9 cellular contexts compared by ENCODE assay signal in the genomic region with DNA sequence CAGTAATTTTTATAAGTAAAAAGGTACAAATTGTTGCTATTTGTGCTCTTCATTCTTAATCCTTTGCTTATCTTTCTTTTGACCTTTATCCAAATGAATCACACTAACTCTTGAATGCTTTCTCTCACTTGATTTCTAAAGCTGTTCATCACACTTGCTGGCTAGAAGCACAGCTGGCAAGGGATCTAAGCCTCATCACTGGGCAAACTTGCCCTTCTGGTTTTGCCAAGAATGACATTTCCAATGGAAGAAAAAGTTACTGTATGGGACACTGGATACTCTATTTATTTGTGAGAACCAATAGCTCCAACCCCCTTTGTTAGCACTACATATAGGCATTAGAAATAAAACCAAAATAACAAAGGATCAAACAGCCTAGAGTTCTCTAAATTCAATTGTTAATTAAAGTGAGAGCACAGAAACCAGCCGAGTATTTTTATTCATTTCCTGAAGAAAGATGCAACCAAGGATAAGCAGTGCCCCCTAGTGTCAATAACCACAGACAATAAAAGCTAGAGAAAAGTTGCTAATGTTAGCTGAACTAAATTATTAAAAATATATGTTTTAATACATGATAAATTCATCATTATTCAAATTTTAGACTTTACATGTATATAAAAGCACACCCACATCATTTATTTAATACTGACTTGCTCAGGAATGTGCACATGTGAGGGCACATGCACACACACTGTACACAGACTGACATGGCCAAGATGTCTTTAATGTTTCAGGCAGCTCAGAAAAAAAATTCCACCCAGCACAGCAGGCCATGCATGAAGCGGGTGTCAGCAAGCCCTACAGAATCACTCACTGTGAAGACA. TPM values are rescaled to one million over a fixed set of nuclear protein-coding genes. Genes with fewer than 3 reads are reported as not detected.
DNase-seq lines count a peak whose midpoint lies in the region; ATAC-seq, FAIRE-seq and TF ChIP-seq lines count a peak whose summit lies in the region.
"Had no signal": no experiment of that assay in that cellular context is flagged by ENCODE, and none has a peak within 500 bp of the region (broad histone marks: within the 10 kb centered on the region; RNA-seq: fewer than 3 reads in every experiment).

No MANE protein-coding gene starts in this region.

- peak; percentile 55 for FAIRE-seq in GM12891 (lab: Jason Lieb, UNC)

- TF ChIP-seq POLR2A in GM12891 (IDR thresholded peaks at IDR 0.05; ENCODE audit: low read depth, low read length): no peak

- DNase-seq in CD4-positive, alpha-beta T cell: no peak
- DNase-seq in GM12891 (ENCODE audit: insufficient read length, low spot score) (no peak), NCI-H69 (lab: John Stamatoyannopoulos, UW) (peak; percentile 98), coronary artery (ENCODE audit: low spot score) (no peak), memory B cell (ENCODE audit: low spot score in 2 of 2) (peak in 1 of 2 donors; percentile 13), NK-92 (lab: John Stamatoyannopoulos, UW; ENCODE audit: unreplicated experiment) (no peak)
- DNase-seq in activated CD8-positive, alpha-beta memory T cell treated with anti-CD3 and anti-CD28 coated beads, Interleukin-2, amount 50 U/mL, for 48 hours: no peak

- CTCF ChIA-PET in CD4-positive, alpha-beta T cell (lab: Charles Lee): interaction anchor here (0.8 to 1.3 kb wide), 7 partner anchors 9 to 218 kb away, joined by 3 to 11 read pairs (median 4); a partner anchor contains a TSS

- peak; percentile 70 for TF ChIP-seq CTCF in CD4-positive, alpha-beta T cell (IDR thresholded peaks at IDR 0.05)
- TF ChIP-seq CTCF in coronary artery (IDR thresholded peaks at IDR 0.05): peak; percentile 38

- H3K4me3 Mint-ChIP-seq in CD4-positive, alpha-beta T cell: no peak overlapping the region
- H3K4me3 Mint-ChIP-seq in memory B cell: no peak overlapping the region
- H3K4me3 Mint-ChIP-seq: T-helper 1 cell treated with Interleukin-12 subunit alpha and Interleukin-12 subunit beta and Interleukin-4 antibody, amounts not matched to agents 30 μg/mL and 1 μg/mL, for 36 hours had no signal

- no peaks in the 10 kb centered on the region for H3K9me3 ChIP-seq in CD4-positive, alpha-beta T cell (ENCODE audit: control insufficient read depth, low read length)

- no peak overlapping the region for H3K27ac Mint-ChIP-seq in CD4-positive, alpha-beta T cell
- no peak overlapping the region for H3K27ac Mint-ChIP-seq in memory B cell
- H3K27ac Mint-ChIP-seq: T-helper 1 cell treated with Interleukin-12 subunit alpha and Interleukin-12 subunit beta and Interleukin-4 antibody, amounts not matched to agents 30 μg/mL and 1 μg/mL, for 36 hours had no signal

- no peaks in the 10 kb centered on the region for H3K27me3 ChIP-seq in CD4-positive, alpha-beta T cell (ENCODE audit: control insufficient read depth, insufficient read depth, low read length)

- no peak overlapping the region for H3K27ac ChIP-seq in CD4-positive, alpha-beta T cell (ENCODE audit: low read depth, low read length)
- no peak overlapping the region for H3K27ac ChIP-seq in coronary artery

- no peak overlapping the region for H3K4me3 ChIP-seq in coronary artery

- no peaks in the 10 kb centered on the region for H3K9me3 Mint-ChIP-seq in CD4-positive, alpha-beta T cell
- no peaks in the 10 kb centered on the region for H3K9me3 Mint-ChIP-seq in memory B cell
- H3K9me3 Mint-ChIP-seq: T-helper 1 cell treated with Interleukin-12 subunit alpha and Interleukin-12 subunit beta and Interleukin-4 antibody, amounts not matched to agents 30 μg/mL and 1 μg/mL, for 36 hours had no signal

- intact Hi-C loops in CD4-positive, alpha-beta T cell (cut with DNase I, micrococcal nuclease): loop anchor here (1.0 to 2.0 kb wide), 3 partner anchors 194 to 220 kb away; a partner anchor contains a TSS

- peaks cover 13% of the 10 kb centered on the region for H3K36me3 Mint-ChIP-seq in CD4-positive, alpha-beta T cell (ENCODE audit: low read depth)
- peaks cover 3% of the 10 kb centered on the region for H3K36me3 Mint-ChIP-seq in memory B cell

- H3K4me1 Mint-ChIP-seq in CD4-positive, alpha-beta T cell (ENCODE audit: low read depth): no peaks in the 10 kb centered on the region
- H3K4me1 Mint-ChIP-seq in memory B cell: no peaks in the 10 kb centered on the region

- POLR2A ChIA-PET in CD4-positive, alpha-beta T cell (lab: Charles Lee): no interaction called here

- no peaks in the 10 kb centered on the region for H3K27me3 Mint-ChIP-seq in CD4-positive, alpha-beta T cell
- H3K27me3 Mint-ChIP-seq in memory B cell: no peaks in the 10 kb centered on the region

- no peak for ATAC-seq in CD4-positive, alpha-beta T cell (ENCODE audit: poor library complexity)
- ATAC-seq in HG03354 (IDR thresholded peaks at IDR 0.05; ENCODE audit: poor library complexity, severe bottlenecking, unreplicated experiment) (peak; percentile 78), memory B cell (ENCODE audit: low read depth) (peak; percentile 32)

TF ChIP-seq in GM12891, 5 proteins besides CTCF, POLR2A, EP300 and RAD21:
- TF ChIP-seq PAX5 (IDR thresholded peaks at IDR 0.05; ENCODE audit: insufficient read depth, low read length, severe bottlenecking) (no peak), POLR2AphosphoS5 (IDR thresholded peaks at IDR 0.05; ENCODE audit: low read depth, low read length) (no peak), POU2F2 (IDR thresholded peaks at IDR 0.05; ENCODE audit: low read depth, low read length) (no peak), SPI1 (IDR thresholded peaks at IDR 0.05; ENCODE audit: low read depth, low read length) (no peak), TAF1 (IDR thresholded peaks at IDR 0.05; ENCODE audit: low read depth, low read length) (no peak)

RNA-seq across cellular contexts. Expression of a gene that starts 59.8 kb away (rescaled TPM):
- 1 to 10 TPM in 1 of 2 experiments, under 1 TPM in 1; 0.73 to 1.0 TPM for total RNA-seq in CD4-positive, alpha-beta T cell
- polyA plus RNA-seq in GM12891 (2012; ENCODE audit: low read depth, missing spikeins): 0.04 TPM
